8 cellular contexts compared by ENCODE assay signal in the genomic region with DNA sequence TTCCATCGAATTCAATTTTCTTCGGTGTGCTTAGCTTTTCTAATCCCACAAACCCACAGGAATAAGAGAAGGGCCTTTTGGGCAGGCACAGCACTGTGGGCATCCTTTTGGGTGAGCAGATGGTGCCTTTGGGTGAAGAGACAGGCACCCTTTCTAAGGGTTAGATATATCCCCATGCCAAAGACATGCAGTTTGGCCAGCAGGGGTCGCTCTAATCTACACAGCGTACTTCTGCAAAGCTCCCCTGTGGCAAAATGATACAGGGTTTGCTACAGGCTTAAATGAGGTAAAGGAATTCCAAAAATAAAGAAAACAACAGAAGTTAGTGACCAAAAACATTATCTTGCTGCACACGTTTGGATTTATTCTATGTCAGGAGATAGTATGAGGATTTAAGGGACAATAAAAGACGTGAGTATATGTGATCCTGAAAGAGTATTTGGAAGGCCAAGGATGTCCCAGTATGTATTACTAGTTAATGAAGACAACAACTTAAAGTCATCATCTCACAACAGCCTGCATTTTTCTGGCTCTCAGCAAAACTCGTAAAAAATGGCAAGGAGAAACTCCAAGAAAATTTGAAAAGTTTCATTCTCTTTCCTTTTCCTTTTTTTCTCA. TPM values are rescaled to one million over a fixed set of nuclear protein-coding genes. Genes with fewer than 3 reads are reported as not detected.
DNase-seq lines count a peak whose midpoint lies in the region; ATAC-seq and TF ChIP-seq lines count a peak whose summit lies in the region.

No MANE protein-coding gene starts in this region.

- POLR2A ChIA-PET in HCT116 (lab: Charles Lee) = no interaction called here

- CTCF ChIA-PET in HCT116 (lab: Charles Lee) = interaction anchor here (0.7 to 1.3 kb wide), 5 partner anchors 9 to 96 kb away, joined by 3 to 6 read pairs (median 3); no protein-coding TSS in a partner anchor

- H3K9me2 ChIP-seq in HCT116 (ENCODE audit: insufficient read depth) = no peaks in the 10 kb centered on the region

- H3K27ac ChIP-seq in HCT116 (ENCODE audit: low read depth, low read length) = no peak overlapping the region
- no peak overlapping the region for H3K27ac ChIP-seq in sigmoid colon

- H3K4me2 ChIP-seq in HCT116 (ENCODE audit: low read length) = no peak overlapping the region

- TF ChIP-seq EP300 in sigmoid colon (IDR thresholded peaks at IDR 0.05) = no peak

- WGBS in sigmoid colon, 2 donors = 50 to 58% methylated on average over 7 of the region's 7 CpGs

- H3K36me3 ChIP-seq in HCT116 (ENCODE audit: control insufficient read depth in 1 of 2, insufficient read depth in 2 of 2, low read length in 2 of 2) (no peaks in the 10 kb centered on the region), sigmoid colon (no peaks in the 10 kb centered on the region)

- H3K27me3 ChIP-seq in HCT116 (ENCODE audit: insufficient read depth, low read length) = no peaks in the 10 kb centered on the region
- no peaks in the 10 kb centered on the region for H3K27me3 ChIP-seq in sigmoid colon

- H3K4me3 ChIP-seq in HCT116 (replicated peaks in 1 of 2; ENCODE audit: low read depth in 1 of 2, low read length in 2 of 2) = no peak overlapping the region
- H3K4me3 ChIP-seq in fibroblast of villous mesenchyme (ENCODE audit: low read depth, low read length) = no peak overlapping the region
- no peak overlapping the region for H3K4me3 ChIP-seq in sigmoid colon

- no peaks in the 10 kb centered on the region for H3K4me1 ChIP-seq in HCT116 (ENCODE audit: control insufficient read depth in 1 of 2, insufficient read depth in 2 of 2, low read length in 2 of 2)
- no peaks in the 10 kb centered on the region for H3K4me1 ChIP-seq in sigmoid colon

- H3K9ac ChIP-seq in HCT116 (ENCODE audit: low read length) = no peak overlapping the region

- ATAC-seq in HCT116 = peak; percentile 87
- ATAC-seq in HG03045 (IDR thresholded peaks at IDR 0.05; ENCODE audit: unreplicated experiment) = no peak

- peak; percentile 55 for TF ChIP-seq RAD21 in HCT116 (IDR thresholded peaks at IDR 0.05; ENCODE audit: low read depth)

- H3K9me3 ChIP-seq in HCT116 (ENCODE audit: control insufficient read depth in 1 of 2, insufficient read depth in 1 of 2, low read depth in 1 of 2, low read length in 2 of 2) = no peaks in the 10 kb centered on the region
- H3K9me3 ChIP-seq in sigmoid colon = no peaks in the 10 kb centered on the region

- DNase-seq in GM03348 (ENCODE audit: low spot score) (peak; percentile 44), HCT116 (ENCODE audit: low read depth, low spot score) (peak; percentile 8), NCI-H526 (lab: John Stamatoyannopoulos, UW) (peak; percentile 15 to 78), fibroblast of villous mesenchyme (ENCODE audit: low read depth) (peak; percentile 60), sigmoid colon (peak; percentile 66), SK-N-DZ (ENCODE audit: low spot score) (no peak)
- DNase-seq in activated CD8-positive, alpha-beta memory T cell treated with anti-CD3 and anti-CD28 coated beads, Interleukin-2, amount 50 U/mL, for 24 hours (ENCODE audit: extremely low read depth) = peak; percentile 19

- intact Hi-C loops in HCT116 (cut with micrococcal nuclease) = no loop called here
- intact Hi-C loops in sigmoid colon (cut with DNase I) = no loop called here

- no peak overlapping the region for H2AFZ ChIP-seq in HCT116 (ENCODE audit: low read depth, low read length, poor library complexity, severe bottlenecking)

- RAD21 ChIA-PET in HCT116 (lab: Charles Lee; ENCODE audit: low non-redundant PET in 1 of 2, low total read pairs in 2 of 2, uncharacterized antibody in 2 of 2, unreplicated experiment in 2 of 2) = no interaction called here

- H3K79me2 ChIP-seq in HCT116 (ENCODE audit: insufficient read depth, low read length) = no peaks in the 10 kb centered on the region

- TF ChIP-seq POLR2A in HCT116 (IDR thresholded peaks at IDR 0.05; ENCODE audit: borderline replicate concordance, extremely low read depth, insufficient read depth, insufficient read length) = no peak
- TF ChIP-seq POLR2A in sigmoid colon (IDR thresholded peaks at IDR 0.05) = no peak

- TF ChIP-seq CTCF in HCT116 (IDR thresholded peaks at IDR 0.05 in 2 of 3, conservative IDR thresholded peaks at IDR 0.05 in 1 of 3; ENCODE audit: borderline replicate concordance in 1 of 3, insufficient read depth in 1 of 3, low read depth in 2 of 3, low read length in 2 of 3) (peak; percentile 18 to 81 (median 69); a peak in 5 of 6 replicates), fibroblast of villous mesenchyme (IDR thresholded peaks at IDR 0.05; ENCODE audit: insufficient read depth, low read depth, low read length) (peak; percentile 71), sigmoid colon (IDR thresholded peaks at IDR 0.05) (peak in 1 of 4 experiments; percentile 43)

- no peaks in the 10 kb centered on the region for H4K20me1 ChIP-seq in HCT116 (ENCODE audit: insufficient read depth)

- no TSS peak for BruUV-seq in HCT116 (replicated peaks; lab: Mats Ljungman, UMichigan)

TF ChIP-seq in HCT116, 20 proteins besides CTCF, POLR2A, EP300 and RAD21:
- no peak for TF ChIP-seq MAX (IDR thresholded peaks at IDR 0.05)
- no peak for TF ChIP-seq REST (IDR thresholded peaks at IDR 0.05; ENCODE audit: low read depth)
- no peak for TF ChIP-seq EZH2 (IDR thresholded peaks at IDR 0.05)
- no peak for TF ChIP-seq EZH2phosphoT487 (IDR thresholded peaks at IDR 0.05; ENCODE audit: borderline replicate concordance)
- no peak for TF ChIP-seq ELF1 (IDR thresholded peaks at IDR 0.05; ENCODE audit: borderline replicate concordance, low read depth)
- no peak for TF ChIP-seq SRF (IDR thresholded peaks at IDR 0.05; ENCODE audit: low read depth)
- no peak for TF ChIP-seq YY1 (IDR thresholded peaks at IDR 0.05; ENCODE audit: extremely low read depth, insufficient replicate concordance, low read depth, low read length)
- TF ChIP-seq SIN3A (IDR thresholded peaks at IDR 0.05; ENCODE audit: low read depth) = no peak
- no peak for TF ChIP-seq CEBPB (IDR thresholded peaks at IDR 0.05; ENCODE audit: low read depth)
- TF ChIP-seq FOSL1 (IDR thresholded peaks at IDR 0.05; ENCODE audit: low read depth) = no peak
- TF ChIP-seq ZNF274 (IDR thresholded peaks at IDR 0.05; ENCODE audit: low read depth, low read length) = no peak
- TF ChIP-seq, protein P1, sequence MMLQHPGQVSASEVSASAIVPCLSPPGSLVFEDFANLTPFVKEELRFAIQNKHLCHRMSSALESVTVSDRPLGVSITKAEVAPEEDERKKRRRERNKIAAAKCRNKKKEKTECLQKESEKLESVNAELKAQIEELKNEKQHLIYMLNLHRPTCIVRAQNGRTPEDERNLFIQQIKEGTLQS (IDR thresholded peaks at IDR 0.05) = no peak
- TF ChIP-seq SP1 (IDR thresholded peaks at IDR 0.05; ENCODE audit: low read depth) = no peak
- TF ChIP-seq JUND (IDR thresholded peaks at IDR 0.05) = no peak

RNA-seq across cellular contexts. Expression of gene PHEX, which starts 49.5 kb away (rescaled TPM):
- 0.27 TPM for total RNA-seq in HCT116 (2021; ENCODE audit: unreplicated experiment)
- 0.09 and 0.14 TPM in 2 replicates for polyA plus RNA-seq in HCT116 (2012)
- total RNA-seq in fibroblast of villous mesenchyme = 0.43 and 0.97 TPM in 2 replicates
- total RNA-seq in sigmoid colon = under 1 TPM; 0.16 to 0.83 (median 0.76) TPM
- under 1 TPM in 1 of 3 donors, not detected in 2; 0.17 TPM for polyA plus RNA-seq in sigmoid colon
- 0.05 TPM in 1 of 2 replicates, not detected in the other for polyA plus RNA-seq in SK-N-DZ (2014; cell fraction: cytosol; rRNA removed)
- 0.05 and 0.22 TPM in 2 replicates for polyA plus RNA-seq in SK-N-DZ (2014; cell fraction: nucleus; rRNA removed)
